ENCODE assay signal across 8 cellular contexts in the genomic region with DNA sequence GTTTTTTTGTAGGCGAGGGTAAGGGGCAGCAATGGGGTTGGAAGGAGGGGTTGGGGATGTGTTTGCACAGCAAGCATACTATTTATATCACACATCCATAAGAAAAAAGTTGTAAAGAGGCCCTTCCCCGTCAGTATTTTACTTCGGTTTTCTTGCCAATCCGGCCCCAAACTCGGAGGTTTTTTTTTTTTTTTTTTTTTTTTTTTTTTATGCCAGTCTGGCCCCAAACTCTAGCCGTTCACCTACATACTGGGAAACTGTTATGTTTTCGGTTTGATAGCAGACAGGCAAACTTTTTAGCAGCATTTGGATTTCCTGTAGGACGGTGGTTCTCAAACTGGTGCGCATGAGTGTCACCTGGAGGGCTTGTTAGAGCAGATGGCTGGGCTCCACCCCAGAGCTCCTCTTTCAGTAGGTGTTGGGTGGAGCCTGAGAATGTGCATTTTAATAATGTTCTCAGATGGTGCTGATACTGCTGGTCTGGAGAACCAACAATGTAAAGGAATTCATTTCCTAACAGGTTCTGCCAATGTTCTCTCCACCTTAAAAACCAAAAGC.
DNase-seq lines count a peak whose midpoint lies in the region; ATAC-seq and TF ChIP-seq lines count a peak whose summit lies in the region.

No MANE protein-coding gene starts in this region.

- H3K36me3 Mint-ChIP-seq in CD4-positive, CD25-positive, alpha-beta regulatory T cell: no peaks in the 10 kb centered on the region

- peak overlapping the region; percentile 96 for H3K4me2 ChIP-seq in MM.1S (ENCODE audit: low read depth, low read length)

- peak overlapping the region; percentile 95 for H2AFZ ChIP-seq in MM.1S (ENCODE audit: low read length)

- no peaks in the 10 kb centered on the region for H4K20me1 ChIP-seq in MM.1S (ENCODE audit: insufficient read depth, low read length)

- WGBS in body of pancreas, 2 donors: 1 to 2% methylated on average over 9 of the region's 9 CpGs

- H3K4me3 ChIP-seq in CD4-positive, CD25-positive, alpha-beta regulatory T cell (ENCODE audit: low read depth, low read length): peak overlapping the region; percentile 78
- H3K4me3 ChIP-seq in MM.1S (ENCODE audit: low read length) (peak overlapping the region; percentile 69), body of pancreas (peak overlapping the region in 1 of 2 donors; percentile 0), mucosa of descending colon (no peak overlapping the region)

- intact Hi-C loops in body of pancreas (cut with DNase I): no loop called here
- intact Hi-C loops in mucosa of descending colon (cut with DNase I, micrococcal nuclease): loop anchor here (5.0 to 10.0 kb wide), 3 partner anchors 77 to 130 kb away; a partner anchor contains a TSS
- intact Hi-C loops in head of caudate nucleus (cut with DNase I): loop anchor here (5.0 kb wide), 3 partner anchors 77 to 127 kb away; a partner anchor contains a TSS

- no peak overlapping the region for H3K27ac ChIP-seq in CD4-positive, CD25-positive, alpha-beta regulatory T cell (ENCODE audit: insufficient read depth, low read length, poor library complexity, severe bottlenecking)
- no peak overlapping the region for H3K27ac ChIP-seq in MM.1S (ENCODE audit: low read length)
- peak overlapping the region; percentile 10 to 69 (median 60) for H3K27ac ChIP-seq in body of pancreas

- peak overlapping the region; percentile 1 to 93 (median 80) for H3K4me3 Mint-ChIP-seq in CD4-positive, CD25-positive, alpha-beta regulatory T cell

- H3K9me3 Mint-ChIP-seq in CD4-positive, CD25-positive, alpha-beta regulatory T cell: no peaks in the 10 kb centered on the region

- in situ Hi-C loops in GM13977 (cut with MboI; ENCODE audit: low pct_unique_long_range_greater_than_20kb, low sequenced_read_pairs, unreplicated experiment): loop anchor here (25.0 kb wide), 1 partner anchor 853 kb away; no protein-coding TSS in a partner anchor

- H3F3A ChIP-seq in MM.1S (ENCODE audit: insufficient read depth, low read length): peaks cover 7% of the 10 kb centered on the region; the same call in 1 of the 2 replicates

- H3K9ac ChIP-seq in MM.1S (ENCODE audit: low read length): peak overlapping the region; percentile 30; the same call in 1 of the 2 replicates

- H3K4me1 Mint-ChIP-seq in CD4-positive, CD25-positive, alpha-beta regulatory T cell: peaks cover 4 to 21% (median 6%) of the 10 kb centered on the region in 4 donors

- no peak for TF ChIP-seq CTCF in MM.1S (IDR thresholded peaks at IDR 0.05; ENCODE audit: low read length)
- no peak for TF ChIP-seq CTCF in body of pancreas (IDR thresholded peaks at IDR 0.05)
- no peak for TF ChIP-seq CTCF in mucosa of descending colon (IDR thresholded peaks at IDR 0.05)
- TF ChIP-seq CTCF in GM13977 (IDR thresholded peaks at IDR 0.05; ENCODE audit: extremely low read depth, insufficient read depth, missing control alignments): no peak

- peak in 2 of 3 donors; percentile 7 to 37 for DNase-seq in CD4-positive, CD25-positive, alpha-beta regulatory T cell
- DNase-seq in MM.1S (peak; percentile 71), body of pancreas (peak in 2 of 4 donors; percentile 30 to 51), mucosa of descending colon (peak; percentile 50 to 66 (median 65)), head of caudate nucleus (no peak), hypothalamus (lab: John Stamatoyannopoulos, UW) (no peak), germinal center (ENCODE audit: low spot score) (no peak), GM13977 (ENCODE audit: low spot score) (no peak)

- H3K9me3 ChIP-seq in CD4-positive, CD25-positive, alpha-beta regulatory T cell (ENCODE audit: control insufficient read depth in 2 of 2, low read length in 2 of 2): no peaks in the 10 kb centered on the region
- H3K9me3 ChIP-seq in MM.1S (replicated peaks; ENCODE audit: insufficient read depth, low read length) (no peaks in the 10 kb centered on the region), body of pancreas (no peaks in the 10 kb centered on the region), mucosa of descending colon (no peaks in the 10 kb centered on the region)

- no peaks in the 10 kb centered on the region for H3K36me3 ChIP-seq in CD4-positive, CD25-positive, alpha-beta regulatory T cell (ENCODE audit: control insufficient read depth, insufficient read depth, low read length)
- H3K36me3 ChIP-seq in MM.1S (replicated peaks; ENCODE audit: insufficient read depth, low read length) (no peaks in the 10 kb centered on the region), body of pancreas (replicated peaks in 1 of 2; ENCODE audit: insufficient read depth in 1 of 2, low read depth in 2 of 2) (no peaks in the 10 kb centered on the region), mucosa of descending colon (ENCODE audit: low read depth) (no peaks in the 10 kb centered on the region)

- no peaks in the 10 kb centered on the region for H3K9me2 ChIP-seq in MM.1S (replicated peaks; ENCODE audit: insufficient read depth, low read length)

- peaks cover 18% of the 10 kb centered on the region for H3K27me3 ChIP-seq in CD4-positive, CD25-positive, alpha-beta regulatory T cell (ENCODE audit: control insufficient read depth, insufficient read depth, low read length)
- H3K27me3 ChIP-seq in MM.1S (replicated peaks; ENCODE audit: insufficient read depth, low read length) (peaks cover 11% of the 10 kb centered on the region), body of pancreas (no peaks in the 10 kb centered on the region)

- H3K27ac Mint-ChIP-seq in CD4-positive, CD25-positive, alpha-beta regulatory T cell: no peak overlapping the region

- no peaks in the 10 kb centered on the region for H3K79me2 ChIP-seq in MM.1S (ENCODE audit: low read length)

- peaks cover 28% of the 10 kb centered on the region for H3K4me1 ChIP-seq in CD4-positive, CD25-positive, alpha-beta regulatory T cell (ENCODE audit: control insufficient read depth, insufficient read depth, low read length, poor library complexity, severe bottlenecking)
- H3K4me1 ChIP-seq in MM.1S (ENCODE audit: low read length): peaks cover 4% of the 10 kb centered on the region; the same call in 1 of the 2 replicates
- H3K4me1 ChIP-seq in body of pancreas: peaks cover 9% of the 10 kb centered on the region
- H3K4me1 ChIP-seq in mucosa of descending colon (ENCODE audit: low read depth): peaks cover 14% of the 10 kb centered on the region

- no peak for TF ChIP-seq POLR2A in body of pancreas (IDR thresholded peaks at IDR 0.05)

- peaks cover 59% of the 10 kb centered on the region for H3K27me3 Mint-ChIP-seq in CD4-positive, CD25-positive, alpha-beta regulatory T cell

- ATAC-seq in CD4-positive, CD25-positive, alpha-beta regulatory T cell (ENCODE audit: low read depth in 2 of 2): no peak
- ATAC-seq in body of pancreas: no peak
- ATAC-seq in mucosa of descending colon: peak; percentile 46

Comparison
In these comparisons a context has a peak if more than half of its experiments do, and no peak if none do; other contexts are left out.
1. DNase-seq: peak in CD4-positive, CD25-positive, alpha-beta regulatory T cell (2 of 3), MM.1S (single experiment) and mucosa of descending colon (3 of 3); none in head of caudate nucleus (0 of 42), hypothalamus (0 of 51), germinal center (single experiment) and GM13977 (single experiment).
2. H3K27ac ChIP-seq: peak in body of pancreas (4 of 4); none in CD4-positive, CD25-positive, alpha-beta regulatory T cell (single experiment) and MM.1S (single experiment).